Comparison of ENCODE assay signal across 8 cellular contexts in genomic region chr1:9181990-9182783, GRCh38. TPM values are rescaled to one million over a fixed set of nuclear protein-coding genes. Genes with fewer than 3 reads are reported as not detected.
DNase-seq lines count a peak whose midpoint lies in the region; ATAC-seq and TF ChIP-seq lines count a peak whose summit lies in the region.

No MANE protein-coding gene starts in this region.

- H3K4me1 Mint-ChIP-seq in WTC11 = peaks cover 46% of the 10 kb centered on the region
- peaks cover 8% of the 10 kb centered on the region for H3K4me1 Mint-ChIP-seq in neural progenitor cell

- H3K27me3 Mint-ChIP-seq in WTC11 (ENCODE audit: low read depth) (peaks cover 14% of the 10 kb centered on the region), neural progenitor cell (ENCODE audit: insufficient read depth, low read depth) (peaks cover 47% of the 10 kb centered on the region)

- DNase-seq in HCT116 (ENCODE audit: low read depth, low spot score) (no peak), WTC11 (ENCODE audit: low spot score) (peak; percentile 56), fibroblast of pulmonary artery (ENCODE audit: low read depth) (peak; percentile 56), neural progenitor cell (ENCODE audit: low spot score) (peak; percentile 66), SIG-M5 (lab: John Stamatoyannopoulos, UW) (no peak)
- no peak for DNase-seq in stimulated activated CD4-positive, alpha-beta T cell treated with anti-CD3 and anti-CD28 coated beads, Interleukin-4, amount 100 ng/mL, for 4 hours

- H4K20me1 ChIP-seq in HCT116 (ENCODE audit: insufficient read depth) (no peaks in the 10 kb centered on the region), neural progenitor cell (ENCODE audit: low read depth) (no peaks in the 10 kb centered on the region)

- RAD21 ChIA-PET in HCT116 (lab: Charles Lee; ENCODE audit: low non-redundant PET in 1 of 2, low total read pairs in 2 of 2, uncharacterized antibody in 2 of 2, unreplicated experiment in 2 of 2) = no interaction called here

- no peaks in the 10 kb centered on the region for H3K9me3 Mint-ChIP-seq in WTC11
- no peaks in the 10 kb centered on the region for H3K9me3 Mint-ChIP-seq in neural progenitor cell

- peak; percentile 62 for TF ChIP-seq POLR2A in HCT116 (IDR thresholded peaks at IDR 0.05; ENCODE audit: borderline replicate concordance, extremely low read depth, insufficient read depth, insufficient read length)

- H3K27ac Mint-ChIP-seq in WTC11 = peak overlapping the region; percentile 95
- no peak overlapping the region for H3K27ac Mint-ChIP-seq in neural progenitor cell

- no peaks in the 10 kb centered on the region for H3K27me3 ChIP-seq in HCT116 (ENCODE audit: insufficient read depth, low read length)
- peaks cover 30% of the 10 kb centered on the region for H3K27me3 ChIP-seq in neural progenitor cell

- peaks cover 14 to 39% of the 10 kb centered on the region in 2 experiments for H3K4me1 ChIP-seq in HCT116 (ENCODE audit: control insufficient read depth in 1 of 2, insufficient read depth in 2 of 2, low read length in 2 of 2)
- peaks cover 8% of the 10 kb centered on the region for H3K4me1 ChIP-seq in neural progenitor cell

- TF ChIP-seq CTCF in HCT116 (IDR thresholded peaks at IDR 0.05 in 2 of 3, conservative IDR thresholded peaks at IDR 0.05 in 1 of 3; ENCODE audit: borderline replicate concordance in 1 of 3, insufficient read depth in 1 of 3, low read depth in 2 of 3, low read length in 2 of 3) (0 out of 6 replicates have a peak, but pooled peaks of 1 of the 3 experiments have one; percentile 17), WTC11 (IDR thresholded peaks at IDR 0.05) (no peak), fibroblast of pulmonary artery (IDR thresholded peaks at IDR 0.05; ENCODE audit: low read length, missing control alignments) (no peak), neural progenitor cell (IDR thresholded peaks at IDR 0.05) (no peak)

- ATAC-seq in HCT116 (peak; percentile 71), WTC11 (peak; percentile 15), GM21526 (IDR thresholded peaks at IDR 0.05; ENCODE audit: low FRiP score, unreplicated experiment) (no peak)

- H3K9ac ChIP-seq in HCT116 (ENCODE audit: low read length) = peak overlapping the region; percentile 94
- no peak overlapping the region for H3K9ac ChIP-seq in neural progenitor cell

- intact Hi-C loops in HCT116 (cut with micrococcal nuclease) = no loop called here

- H3K4me2 ChIP-seq in HCT116 (ENCODE audit: low read length) (peak overlapping the region; percentile 92), neural progenitor cell (peak overlapping the region; percentile 95)

- H2AFZ ChIP-seq in HCT116 (ENCODE audit: low read depth, low read length, poor library complexity, severe bottlenecking) (peak overlapping the region; percentile 83), neural progenitor cell (replicated peaks) (peak overlapping the region; percentile 80)

- H3K9me2 ChIP-seq in HCT116 (ENCODE audit: insufficient read depth) = no peaks in the 10 kb centered on the region

- H3K9me3 ChIP-seq in HCT116 (ENCODE audit: control insufficient read depth in 1 of 2, insufficient read depth in 1 of 2, low read depth in 1 of 2, low read length in 2 of 2) (no peaks in the 10 kb centered on the region), neural progenitor cell (ENCODE audit: low read depth) (no peaks in the 10 kb centered on the region)

- peak overlapping the region; percentile 86 for H3K27ac ChIP-seq in HCT116 (ENCODE audit: low read depth, low read length)
- H3K27ac ChIP-seq in neural progenitor cell = no peak overlapping the region

- CTCF ChIA-PET in HCT116 (lab: Charles Lee) = interaction anchor here (0.8 to 0.9 kb wide), 2 partner anchors 10 to 12 kb away, joined by 3 to 4 read pairs; no protein-coding TSS in a partner anchor
- CTCF ChIA-PET in WTC11 (lab: Charles Lee) = interaction anchor here (0.6 to 4.7 kb wide), 11 partner anchors 10 to 177 kb away, joined by 3 to 32 read pairs (median 6); partner anchors contain the start of gene H6PD

- POLR2A ChIA-PET in HCT116 (lab: Charles Lee) (no interaction called here), WTC11 (lab: Charles Lee) (interaction anchor here (1.2 kb wide), 1 partner anchor 19 kb away, joined by 4 read pairs; no protein-coding TSS in a partner anchor)

- no TSS peak for BruUV-seq in HCT116 (replicated peaks; lab: Mats Ljungman, UMichigan)

- peaks cover 42% of the 10 kb centered on the region for H3K79me2 ChIP-seq in HCT116 (ENCODE audit: insufficient read depth, low read length)
- H3K79me2 ChIP-seq in neural progenitor cell (ENCODE audit: low read depth) = peaks cover 47% of the 10 kb centered on the region

- H3K36me3 ChIP-seq in HCT116 (ENCODE audit: control insufficient read depth in 1 of 2, insufficient read depth in 2 of 2, low read length in 2 of 2) (0 out of 4 replicates have a peak, but pooled peaks cover 2 to 3% of the 10 kb centered on the region in 2 experiments), neural progenitor cell (no peaks in the 10 kb centered on the region)

- no peak for TF ChIP-seq RAD21 in HCT116 (IDR thresholded peaks at IDR 0.05; ENCODE audit: low read depth)

- peak overlapping the region; percentile 75 for H3K4me3 ChIP-seq in GM08714 (ENCODE audit: low read length)
- peak overlapping the region; percentile 70 to 86 for H3K4me3 ChIP-seq in HCT116 (replicated peaks in 1 of 2; ENCODE audit: low read depth in 1 of 2, low read length in 2 of 2)
- peak overlapping the region; percentile 93 for H3K4me3 ChIP-seq in fibroblast of pulmonary artery (replicated peaks; ENCODE audit: low read depth, low read length)
- H3K4me3 ChIP-seq in neural progenitor cell = peak overlapping the region; percentile 65

- H3K36me3 Mint-ChIP-seq in WTC11 = peaks cover 25% of the 10 kb centered on the region
- H3K36me3 Mint-ChIP-seq in neural progenitor cell = no peaks in the 10 kb centered on the region

- peaks cover 8% of the 10 kb centered on the region for H3F3A ChIP-seq in neural progenitor cell (ENCODE audit: low read depth)

- H3K4me3 Mint-ChIP-seq in WTC11 = peak overlapping the region; percentile 90
- H3K4me3 Mint-ChIP-seq in neural progenitor cell = peak overlapping the region; percentile 76

TF ChIP-seq in HCT116, 20 proteins besides CTCF, POLR2A, EP300 and RAD21 (continues in another document):
- TF ChIP-seq MAX (IDR thresholded peaks at IDR 0.05) (peak; percentile 75), EGR1 (IDR thresholded peaks at IDR 0.05; ENCODE audit: low read depth) (peak; percentile 81), ZFX (IDR thresholded peaks at IDR 0.05) (peak; percentile 89), POLR2AphosphoS5 (IDR thresholded peaks at IDR 0.05; ENCODE audit: low read depth, low read length) (peak; percentile 75), CEBPB (IDR thresholded peaks at IDR 0.05; ENCODE audit: low read depth) (no peak), SIN3A (IDR thresholded peaks at IDR 0.05; ENCODE audit: low read depth) (peak; percentile 60; the same call in 1 of the 2 replicates), TCF7L2 (IDR thresholded peaks at IDR 0.05; ENCODE audit: borderline replicate concordance, extremely low read depth, insufficient read depth, insufficient read length) (peak; percentile 10)

TF ChIP-seq in WTC11, 78 proteins besides CTCF, POLR2A, EP300 and RAD21 (continues in another document):
- TF ChIP-seq PRDM15 (CRISPR knock-in tag; IDR thresholded peaks at IDR 0.05) = no peak
- TF ChIP-seq GRHL2 (CRISPR knock-in tag; IDR thresholded peaks at IDR 0.05; ENCODE audit: insufficient replicate concordance, severe bottlenecking) = no peak
- TF ChIP-seq E2F1 (CRISPR knock-in tag; IDR thresholded peaks at IDR 0.05) = no peak
- no peak for TF ChIP-seq RELA (CRISPR knock-in tag; IDR thresholded peaks at IDR 0.05; ENCODE audit: borderline replicate concordance)

RNA-seq across cellular contexts. Expression of gene H6PD, which starts 52.4 kb away (rescaled TPM):
- 16.2 TPM for total RNA-seq in HCT116 (2021; ENCODE audit: unreplicated experiment)
- polyA plus RNA-seq in HCT116 (2012) = 11.7 TPM in 2 replicates
- 7.4 to 7.9 TPM (median 7.8 TPM) in 3 replicates for total RNA-seq in WTC11 (2021)
- 6.0 and 15.2 TPM in 2 replicates for total RNA-seq in neural progenitor cell (ENCODE audit: low replicate concordance)

RNA-seq across cellular contexts. Expression of gene GPR157, which starts 53.3 kb away (rescaled TPM):
- total RNA-seq in HCT116 (2021; ENCODE audit: unreplicated experiment) = 7.7 TPM
- polyA plus RNA-seq in HCT116 (2012) = 2.2 and 4.3 TPM in 2 replicates
- 3.4 to 9.6 TPM (median 6.0 TPM) in 3 replicates for total RNA-seq in WTC11 (2021)
- 1.6 and 2.1 TPM in 2 replicates for total RNA-seq in neural progenitor cell (ENCODE audit: low replicate concordance)

Comparison
In these comparisons a context has a peak if more than half of its experiments do, and no peak if none do; other contexts are left out.
1. DNase-seq: peak in WTC11 (single experiment), fibroblast of pulmonary artery (single experiment) and neural progenitor cell (single experiment); none in HCT116 (single experiment), stimulated activated CD4-positive, alpha-beta T cell treated with anti-CD3 and anti-CD28 coated beads, Interleukin-4, amount 100 ng/mL, for 4 hours (0 of 2) and SIG-M5 (single experiment).
2. Peak in every context shown above with its lines, with median percentiles within 50 percentile points of each other: H3K4me3 ChIP-seq.